ENCODE assay signal across 13 cellular contexts in genomic region chr5:82355053-82355452, GRCh38.
DNase-seq lines count a peak whose midpoint lies in the region; ATAC-seq and TF ChIP-seq lines count a peak whose summit lies in the region.
"Had no signal": no experiment of that assay in that cellular context is flagged by ENCODE, and none has a peak within 500 bp of the region (broad histone marks: within the 10 kb centered on the region; RNA-seq: fewer than 3 reads in every experiment).

No MANE protein-coding gene starts in this region.

- peak overlapping the region; percentile 88 to 89 for H3K27ac Mint-ChIP-seq in natural killer cell treated with Interleukin-12 subunit alpha and Interleukin-12 subunit beta and Interleukin-15 and Interleukin-18, amount 100 ng/mL, for 72 hours
- no peak overlapping the region for H3K27ac Mint-ChIP-seq in natural killer cell
- peak overlapping the region; percentile 59 for H3K27ac Mint-ChIP-seq in activated T-helper 1 cell treated with anti-CD3 and anti-CD28 coated beads, Interleukin-12 subunit alpha, Interleukin-12 subunit beta, Interleukin-2, Interleukin-4 antibody, amounts not matched to agents 30 ng/mL and 10 ng/mL and 1 ng/mL, durations not matched to agents 14 hours and 24 hours and 36 hours
- no peak overlapping the region for H3K27ac Mint-ChIP-seq in activated CD8-positive, alpha-beta memory T cell treated with anti-CD3 and anti-CD28 coated beads, Interleukin-2, amount 10 ng/mL, durations not matched to agents 7 days and 5 days
- H3K27ac Mint-ChIP-seq: B cell had no signal

- peak overlapping the region; percentile 9 to 74 for H3K27ac ChIP-seq in thoracic aorta

- H3K4me1 ChIP-seq in thoracic aorta (ENCODE audit: control insufficient read depth in 1 of 2, low read depth in 2 of 2) = peaks cover 28 to 55% of the 10 kb centered on the region in 2 donors

- H3K9me3 Mint-ChIP-seq in natural killer cell treated with Interleukin-12 subunit alpha and Interleukin-12 subunit beta and Interleukin-15 and Interleukin-18, amount 100 ng/mL, for 72 hours = no peaks in the 10 kb centered on the region
- H3K9me3 Mint-ChIP-seq in natural killer cell = no peaks in the 10 kb centered on the region
- H3K9me3 Mint-ChIP-seq in activated T-helper 1 cell treated with anti-CD3 and anti-CD28 coated beads, Interleukin-12 subunit alpha, Interleukin-12 subunit beta, Interleukin-2, Interleukin-4 antibody, amounts not matched to agents 30 ng/mL and 10 ng/mL and 1 ng/mL, durations not matched to agents 14 hours and 24 hours and 36 hours = no peaks in the 10 kb centered on the region
- no peaks in the 10 kb centered on the region for H3K9me3 Mint-ChIP-seq in activated CD8-positive, alpha-beta memory T cell treated with anti-CD3 and anti-CD28 coated beads, Interleukin-2, amount 10 ng/mL, durations not matched to agents 7 days and 5 days (ENCODE audit: low read depth)
- H3K9me3 Mint-ChIP-seq: CD4-positive, alpha-beta T cell had no signal

- peaks cover 4% of the 10 kb centered on the region for H3K36me3 Mint-ChIP-seq in natural killer cell treated with Interleukin-12 subunit alpha and Interleukin-12 subunit beta and Interleukin-15 and Interleukin-18, amount 100 ng/mL, for 72 hours
- H3K36me3 Mint-ChIP-seq in natural killer cell = no peaks in the 10 kb centered on the region
- peaks cover 3% of the 10 kb centered on the region for H3K36me3 Mint-ChIP-seq in activated T-helper 1 cell treated with anti-CD3 and anti-CD28 coated beads, Interleukin-12 subunit alpha, Interleukin-12 subunit beta, Interleukin-2, Interleukin-4 antibody, amounts not matched to agents 30 ng/mL and 10 ng/mL and 1 ng/mL, durations not matched to agents 14 hours and 24 hours and 36 hours (ENCODE audit: low read depth)
- H3K36me3 Mint-ChIP-seq in activated CD8-positive, alpha-beta memory T cell treated with anti-CD3 and anti-CD28 coated beads, Interleukin-2, amount 10 ng/mL, durations not matched to agents 7 days and 5 days = no peaks in the 10 kb centered on the region

- no peaks in the 10 kb centered on the region for H3K27me3 Mint-ChIP-seq in natural killer cell treated with Interleukin-12 subunit alpha and Interleukin-12 subunit beta and Interleukin-15 and Interleukin-18, amount 100 ng/mL, for 72 hours
- H3K27me3 Mint-ChIP-seq in natural killer cell (ENCODE audit: low read depth in 2 of 2) = no peaks in the 10 kb centered on the region
- H3K27me3 Mint-ChIP-seq in activated T-helper 1 cell treated with anti-CD3 and anti-CD28 coated beads, Interleukin-12 subunit alpha, Interleukin-12 subunit beta, Interleukin-2, Interleukin-4 antibody, amounts not matched to agents 30 ng/mL and 10 ng/mL and 1 ng/mL, durations not matched to agents 14 hours and 24 hours and 36 hours (ENCODE audit: insufficient read depth) = no peaks in the 10 kb centered on the region
- H3K27me3 Mint-ChIP-seq in activated CD8-positive, alpha-beta memory T cell treated with anti-CD3 and anti-CD28 coated beads, Interleukin-2, amount 10 ng/mL, durations not matched to agents 7 days and 5 days = no peaks in the 10 kb centered on the region
- H3K27me3 Mint-ChIP-seq: CD4-positive, alpha-beta T cell had no signal

- no peak for DNase-seq in natural killer cell treated with Interleukin-12 subunit alpha and Interleukin-12 subunit beta and Interleukin-15 and Interleukin-18, amount 100 ng/mL, for 72 hours (ENCODE audit: low spot score)
- DNase-seq in natural killer cell = no peak
- DNase-seq in activated T-helper 1 cell treated with anti-CD3 and anti-CD28 coated beads, Interleukin-12 subunit alpha, Interleukin-12 subunit beta, Interleukin-2, Interleukin-4 antibody, amounts not matched to agents 30 ng/mL and 10 ng/mL and 1 ng/mL, durations not matched to agents 14 hours and 24 hours and 36 hours (ENCODE audit: low spot score) = no peak
- no peak for DNase-seq in thoracic aorta (ENCODE audit: low spot score)
- DNase-seq in DMS79 treated with DMSO at 0.1 percent for 48 hours (lab: John Stamatoyannopoulos, UW) = no peak
- DNase-seq in NCI-H2227 (lab: John Stamatoyannopoulos, UW; ENCODE audit: unreplicated experiment) = no peak
- DNase-seq in activated CD8-positive, alpha-beta memory T cell treated with anti-CD3 and anti-CD28 coated beads, Interleukin-2, amount 10 ng/mL, durations not matched to agents 7 days and 5 days = no peak
- DNase-seq: C1 segment of cervical spinal cord; CD4-positive, alpha-beta T cell; GF-D8; HCEC 1CT had no signal

- H3K4me1 Mint-ChIP-seq in natural killer cell treated with Interleukin-12 subunit alpha and Interleukin-12 subunit beta and Interleukin-15 and Interleukin-18, amount 100 ng/mL, for 72 hours (ENCODE audit: low read depth in 2 of 2) = peaks cover 64 to 68% of the 10 kb centered on the region in 2 donors
- peaks cover 30 to 43% of the 10 kb centered on the region in 2 donors for H3K4me1 Mint-ChIP-seq in natural killer cell
- H3K4me1 Mint-ChIP-seq in activated T-helper 1 cell treated with anti-CD3 and anti-CD28 coated beads, Interleukin-12 subunit alpha, Interleukin-12 subunit beta, Interleukin-2, Interleukin-4 antibody, amounts not matched to agents 30 ng/mL and 10 ng/mL and 1 ng/mL, durations not matched to agents 14 hours and 24 hours and 36 hours (ENCODE audit: low read depth) = peaks cover 79% of the 10 kb centered on the region
- H3K4me1 Mint-ChIP-seq in activated CD8-positive, alpha-beta memory T cell treated with anti-CD3 and anti-CD28 coated beads, Interleukin-2, amount 10 ng/mL, durations not matched to agents 7 days and 5 days = peaks cover 56% of the 10 kb centered on the region

- H3K4me3 Mint-ChIP-seq in natural killer cell treated with Interleukin-12 subunit alpha and Interleukin-12 subunit beta and Interleukin-15 and Interleukin-18, amount 100 ng/mL, for 72 hours = peak overlapping the region; percentile 53
- no peak overlapping the region for H3K4me3 Mint-ChIP-seq in natural killer cell
- no peak overlapping the region for H3K4me3 Mint-ChIP-seq in activated T-helper 1 cell treated with anti-CD3 and anti-CD28 coated beads, Interleukin-12 subunit alpha, Interleukin-12 subunit beta, Interleukin-2, Interleukin-4 antibody, amounts not matched to agents 30 ng/mL and 10 ng/mL and 1 ng/mL, durations not matched to agents 14 hours and 24 hours and 36 hours
- H3K4me3 Mint-ChIP-seq in activated CD8-positive, alpha-beta memory T cell treated with anti-CD3 and anti-CD28 coated beads, Interleukin-2, amount 10 ng/mL, durations not matched to agents 7 days and 5 days = no peak overlapping the region
- H3K4me3 Mint-ChIP-seq: B cell; CD4-positive, alpha-beta T cell had no signal

- intact Hi-C loops in natural killer cell (cut with micrococcal nuclease) = no loop called here
- intact Hi-C loops in activated T-helper 1 cell treated with anti-CD3 and anti-CD28 coated beads, Interleukin-12 subunit alpha, Interleukin-12 subunit beta, Interleukin-2, Interleukin-4 antibody, amounts not matched to agents 30 ng/mL and 10 ng/mL and 1 ng/mL, durations not matched to agents 14 hours and 24 hours and 36 hours (cut with micrococcal nuclease) = loop anchor here (5.0 to 10.0 kb wide), 2 partner anchors 172 to 530 kb away; no protein-coding TSS in a partner anchor

- no peak for ATAC-seq in natural killer cell treated with Interleukin-12 subunit alpha and Interleukin-12 subunit beta and Interleukin-15 and Interleukin-18, amount 100 ng/mL, for 72 hours
- ATAC-seq in natural killer cell (no peak), thoracic aorta (ENCODE audit: insufficient number of reproducible peaks, low FRiP score, low read depth) (no peak)
- no peak for ATAC-seq in activated CD8-positive, alpha-beta memory T cell treated with anti-CD3 and anti-CD28 coated beads, Interleukin-2, amount 10 ng/mL, durations not matched to agents 7 days and 5 days
- ATAC-seq: HepG2 had no signal

- CTCF ChIA-PET in activated CD8-positive, alpha-beta memory T cell treated with anti-CD3 and anti-CD28 coated beads, Interleukin-2, amount 10 ng/mL, durations not matched to agents 7 days and 5 days (lab: Charles Lee) = interaction anchor here (1.0 kb wide), 1 partner anchor 246 kb away, joined by 3 read pairs; no protein-coding TSS in a partner anchor

- H3K9me3 ChIP-seq in thoracic aorta = no peaks in the 10 kb centered on the region

- H3K36me3 ChIP-seq in thoracic aorta = no peaks in the 10 kb centered on the region

- no peak for TF ChIP-seq CTCF in natural killer cell (IDR thresholded peaks at IDR 0.05)
- no peak for TF ChIP-seq CTCF in thoracic aorta (IDR thresholded peaks at IDR 0.05)

- H3K27me3 ChIP-seq in thoracic aorta (replicated peaks; ENCODE audit: insufficient read depth) = no peaks in the 10 kb centered on the region

- H3K4me3 ChIP-seq in thoracic aorta = no peak overlapping the region

Comparison
In these comparisons a context has a peak if more than half of its experiments do, and no peak if none do; other contexts are left out.
1. H3K27ac Mint-ChIP-seq: peak in natural killer cell treated with Interleukin-12 subunit alpha and Interleukin-12 subunit beta and Interleukin-15 and Interleukin-18, amount 100 ng/mL, for 72 hours (2 of 2) and activated T-helper 1 cell treated with anti-CD3 and anti-CD28 coated beads, Interleukin-12 subunit alpha, Interleukin-12 subunit beta, Interleukin-2, Interleukin-4 antibody, amounts not matched to agents 30 ng/mL and 10 ng/mL and 1 ng/mL, durations not matched to agents 14 hours and 24 hours and 36 hours (single experiment); none in natural killer cell (0 of 2) and activated CD8-positive, alpha-beta memory T cell treated with anti-CD3 and anti-CD28 coated beads, Interleukin-2, amount 10 ng/mL, durations not matched to agents 7 days and 5 days (single experiment).